Comparison of ENCODE assay signal across 11 cellular contexts in genomic region chr1:59375321-59376220, GRCh38.
DNase-seq lines count a peak whose midpoint lies in the region; ATAC-seq and TF ChIP-seq lines count a peak whose summit lies in the region.
"Had no signal": no experiment of that assay in that cellular context is flagged by ENCODE, and none has a peak within 500 bp of the region (broad histone marks: within the 10 kb centered on the region; RNA-seq: fewer than 3 reads in every experiment).

No MANE protein-coding gene starts in this region.

- H4K20me1 ChIP-seq in hepatocyte (ENCODE audit: insufficient read depth, poor library complexity, severe bottlenecking) (no peaks in the 10 kb centered on the region), OCI-LY7 (ENCODE audit: insufficient read depth, low read length) (no peaks in the 10 kb centered on the region)

- WGBS in hepatocyte (ENCODE audit: low lambda C conversion rate, missing lambda C conversion rate): 83% methylated on average over 6 of the region's 6 CpGs

- no peaks in the 10 kb centered on the region for H3K9me3 ChIP-seq in hepatocyte (ENCODE audit: low read depth)
- no peaks in the 10 kb centered on the region for H3K9me3 ChIP-seq in subcutaneous abdominal adipose tissue (ENCODE audit: control insufficient read depth in 5 of 5, low read length in 5 of 5)
- H3K9me3 ChIP-seq in OCI-LY7 (ENCODE audit: low read length): no peaks in the 10 kb centered on the region

- H3K9me2 ChIP-seq in hepatocyte (replicated peaks; ENCODE audit: insufficient read depth): no peaks in the 10 kb centered on the region
- no peaks in the 10 kb centered on the region for H3K9me2 ChIP-seq in OCI-LY7 (ENCODE audit: insufficient read depth, low read length)

- H3K4me3 ChIP-seq in hepatocyte (no peak overlapping the region), subcutaneous abdominal adipose tissue (ENCODE audit: low read depth in 1 of 5, low read length in 5 of 5) (no peak overlapping the region), OCI-LY7 (ENCODE audit: low read depth, low read length, poor library complexity, severe bottlenecking) (no peak overlapping the region)

- DNase-seq in HS-27A (ENCODE audit: low read depth): peak; percentile 98
- DNase-seq in amniotic stem cell (lab: John Stamatoyannopoulos, UW): peak; percentile 89
- peak; percentile 61 for DNase-seq in hepatocyte (ENCODE audit: low spot score)
- no peak for DNase-seq in NCI-H2081 (lab: John Stamatoyannopoulos, UW)
- no peak for DNase-seq in activated CD8-positive, alpha-beta memory T cell treated with anti-CD3 and anti-CD28 coated beads, Interleukin-2, amount 50 U/mL, for 48 hours
- no peak for DNase-seq in OCI-LY7 (ENCODE audit: low spot score)
- DNase-seq: natural killer cell, NCI-H510A treated with DMSO at 0.1 percent for 48 hours had no signal

- TF ChIP-seq CTCF in hepatocyte (IDR thresholded peaks at IDR 0.05; ENCODE audit: poor library complexity): no peak
- TF ChIP-seq CTCF in OCI-LY7 (conservative IDR thresholded peaks at IDR 0.05; ENCODE audit: low read length): no peak

- BruUV-seq in OCI-LY7 (replicated peaks; lab: Mats Ljungman, UMichigan): no TSS peak

- CTCF ChIA-PET in OCI-LY7 (lab: Charles Lee; ENCODE audit: unreplicated experiment): no interaction called here

- H3K9ac ChIP-seq in subcutaneous abdominal adipose tissue (ENCODE audit: low read length in 5 of 5): no peak overlapping the region

- no peaks in the 10 kb centered on the region for H3K36me3 ChIP-seq in hepatocyte (replicated peaks; ENCODE audit: insufficient read depth, low read depth)
- no peaks in the 10 kb centered on the region for H3K36me3 ChIP-seq in subcutaneous abdominal adipose tissue (ENCODE audit: control insufficient read depth in 5 of 5, insufficient read depth in 5 of 5, low read length in 5 of 5)
- no peaks in the 10 kb centered on the region for H3K36me3 ChIP-seq in OCI-LY7 (ENCODE audit: insufficient read depth, low read length)

- H3K4me2 ChIP-seq in hepatocyte (no peak overlapping the region), OCI-LY7 (ENCODE audit: low read length) (no peak overlapping the region)

- H2AFZ ChIP-seq in hepatocyte (no peak overlapping the region), OCI-LY7 (ENCODE audit: low read length) (no peak overlapping the region)

- POLR2A ChIA-PET in OCI-LY7 (lab: Charles Lee): interaction anchor here (1.2 kb wide), 1 partner anchor 8 kb away, joined by 3 read pairs; no protein-coding TSS in a partner anchor

- H3K27me3 ChIP-seq in hepatocyte (no peaks in the 10 kb centered on the region), subcutaneous abdominal adipose tissue (ENCODE audit: control insufficient read depth in 5 of 5, insufficient read depth in 4 of 5, low read length in 5 of 5) (no peaks in the 10 kb centered on the region)

- no peak for ATAC-seq in HG03442 (IDR thresholded peaks at IDR 0.05; ENCODE audit: unreplicated experiment)
- ATAC-seq: natural killer cell had no signal

- intact Hi-C loops in OCI-LY7 (cut with micrococcal nuclease; ENCODE audit: unreplicated experiment): no loop called here

- H3K79me2 ChIP-seq in hepatocyte: no peaks in the 10 kb centered on the region
- H3K79me2 ChIP-seq in OCI-LY7 (ENCODE audit: insufficient read depth, low read depth, low read length): no peaks in the 10 kb centered on the region

- H3K4me1 ChIP-seq in hepatocyte (ENCODE audit: insufficient read depth) (no peaks in the 10 kb centered on the region), subcutaneous abdominal adipose tissue (ENCODE audit: control insufficient read depth in 5 of 5, insufficient read depth in 5 of 5, low read length in 5 of 5) (no peaks in the 10 kb centered on the region), OCI-LY7 (ENCODE audit: insufficient read depth, low read length, poor library complexity, severe bottlenecking) (no peaks in the 10 kb centered on the region)

- peak overlapping the region; percentile 55 for H3K27ac ChIP-seq in hepatocyte
- peak overlapping the region; percentile 10 for H3K27ac ChIP-seq in subcutaneous abdominal adipose tissue (ENCODE audit: low read depth, low read length)
- H3K27ac ChIP-seq in OCI-LY7 (ENCODE audit: low read depth, low read length, poor library complexity, severe bottlenecking): no peak overlapping the region
- H3K27ac ChIP-seq: HL-60 had no signal

Comparison
In these comparisons a context has a peak if more than half of its experiments do, and no peak if none do; other contexts are left out.
1. DNase-seq: peak in HS-27A (single experiment), amniotic stem cell (single experiment) and hepatocyte (single experiment); none in NCI-H2081 (0 of 2), activated CD8-positive, alpha-beta memory T cell treated with anti-CD3 and anti-CD28 coated beads, Interleukin-2, amount 50 U/mL, for 48 hours (single experiment) and OCI-LY7 (single experiment).